Comparison of ENCODE assay signal across 39 cellular contexts in genomic region chr10:26903818-26904217, GRCh38.
"Had no signal": no experiment of that assay in that cellular context is flagged by ENCODE, and none has a peak within 500 bp of the region (broad histone marks: within the 10 kb centered on the region; RNA-seq: fewer than 3 reads in every experiment).

No MANE protein-coding gene starts in this region.

- H3K36me3 ChIP-seq: adrenal gland, ascending aorta, brain microvascular endothelial cell, breast epithelium, cardiac muscle cell had no signal

- H3K36me3 Mint-ChIP-seq: activated naive CD4-positive, alpha-beta T cell treated with anti-CD3 and anti-CD28 coated beads, Interleukin-2, amount 10 ng/mL, durations not matched to agents 7 days and 5 days; activated naive CD4-positive, alpha-beta T cell treated with anti-CD3 and anti-CD28 coated beads, Interleukin-2, amount 50 U/mL, for 24 hours; activated naive CD4-positive, alpha-beta T cell treated with anti-CD3 and anti-CD28 coated beads, Interleukin-2, amount 50 U/mL, for 72 hours; activated naive CD8-positive, alpha-beta T cell treated with anti-CD3 and anti-CD28 coated beads for 36 hours; brain had no signal

- DNase-seq: activated effector memory CD4-positive, alpha-beta T cell treated with anti-CD3 and anti-CD28 coated beads, Interleukin-2, amount 50 U/mL, for 16 hours; activated effector memory CD4-positive, alpha-beta T cell treated with Interleukin-2 at 50 U/mL for 16 hours; activated gamma-delta T cell; activated gamma-delta T cell treated with Interleukin-2 at 50 U/mL for 16 hours; activated naive CD4-positive, alpha-beta T cell; activated naive CD4-positive, alpha-beta T cell treated with anti-CD3 and anti-CD28 coated beads for 36 hours; activated naive CD4-positive, alpha-beta T cell treated with anti-CD3 and anti-CD28 coated beads, Interleukin-2, amount 10 ng/mL, durations not matched to agents 7 days and 5 days; activated naive CD4-positive, alpha-beta T cell treated with anti-CD3 and anti-CD28 coated beads, Interleukin-2, amount 50 U/mL, for 16 hours; activated naive CD4-positive, alpha-beta T cell treated with Interleukin-2 at 50 U/mL for 16 hours; activated naive CD8-positive, alpha-beta T cell treated with anti-CD3 and anti-CD28 coated beads for 36 hours; activated naive CD8-positive, alpha-beta T cell treated with anti-CD3 and anti-CD28 coated beads, Interleukin-2, amount 10 ng/mL, durations not matched to agents 7 days and 5 days; activated naive CD8-positive, alpha-beta T cell treated with anti-CD3 and anti-CD28 coated beads, Interleukin-2, amount 50 U/mL, for 24 hours; activated T-cell treated with anti-CD3 and anti-CD28 coated beads, Interleukin-2, amount 50 U/mL, for 24 hours; activated T-cell treated with anti-CD3 and anti-CD28 coated beads, Interleukin-2, amount 50 U/mL, for 4 hours; activated T-cell treated with anti-CD3 and anti-CD28 coated beads, Interleukin-2, amount 50 U/mL, for 48 hours; activated T-cell treated with anti-CD3 and anti-CD28 coated beads, Interleukin-2, amount 50 U/mL, for 72 hours; adrenal gland; amniotic stem cell; amygdala; anterior cingulate cortex; aorta; body of pancreas; brain microvascular endothelial cell; caudate nucleus; central memory CD4-positive, alpha-beta T cell had no signal

- H3K4me1 ChIP-seq: adrenal gland, ascending aorta, body of pancreas, breast epithelium had no signal

- ATAC-seq: activated naive CD4-positive, alpha-beta T cell treated with anti-CD3 and anti-CD28 coated beads, Interleukin-2, amount 50 U/mL, for 72 hours; activated naive CD8-positive, alpha-beta T cell treated with anti-CD3 and anti-CD28 coated beads, Interleukin-2, amount 50 U/mL, for 24 hours; activated T-cell treated with anti-CD3 and anti-CD28 coated beads, Interleukin-2, amount 50 U/mL, for 4 hours; activated T-cell treated with anti-CD3 and anti-CD28 coated beads, Interleukin-2, amount 50 U/mL, for 72 hours; activated T-helper 17 cell treated with anti-CD3 and anti-CD28 coated beads, Interleukin-2, amount 50 U/mL, for 72 hours; body of pancreas had no signal

- H3K4me3 Mint-ChIP-seq: activated naive CD4-positive, alpha-beta T cell treated with anti-CD3 and anti-CD28 coated beads for 36 hours; activated naive CD4-positive, alpha-beta T cell treated with anti-CD3 and anti-CD28 coated beads, Interleukin-2, amount 10 ng/mL, durations not matched to agents 7 days and 5 days; activated naive CD4-positive, alpha-beta T cell treated with anti-CD3 and anti-CD28 coated beads, Interleukin-2, amount 50 U/mL, for 24 hours; activated naive CD8-positive, alpha-beta T cell; activated naive CD8-positive, alpha-beta T cell treated with anti-CD3 and anti-CD28 coated beads for 36 hours; activated naive CD8-positive, alpha-beta T cell treated with anti-CD3 and anti-CD28 coated beads, Interleukin-2, amount 10 ng/mL, durations not matched to agents 7 days and 5 days; activated naive CD8-positive, alpha-beta T cell treated with anti-CD3 and anti-CD28 coated beads, Interleukin-2, amount 50 U/mL, for 24 hours; activated T-cell treated with anti-CD3 and anti-CD28 coated beads, Interleukin-2, amount 50 U/mL, for 24 hours; activated T-cell treated with anti-CD3 and anti-CD28 coated beads, Interleukin-2, amount 50 U/mL, for 4 hours; activated T-cell treated with anti-CD3 and anti-CD28 coated beads, Interleukin-2, amount 50 U/mL, for 72 hours; activated T-helper 1 cell treated with anti-CD3 and anti-CD28 coated beads, Interleukin-12 subunit alpha, Interleukin-12 subunit beta, Interleukin-2, Interleukin-4 antibody, amounts not matched to agents 30 ng/mL and 10 ng/mL and 1 ng/mL, durations not matched to agents 14 hours and 24 hours and 36 hours; activated T-helper 17 cell treated with anti-CD3 and anti-CD28 coated beads, Interleukin-2, amount 50 U/mL, for 72 hours; brain; central memory CD8-positive, alpha-beta T cell had no signal

- H3K9me3 ChIP-seq: adrenal gland, ascending aorta, body of pancreas, breast epithelium had no signal

- H3K27me3 ChIP-seq: adrenal gland, ascending aorta, body of pancreas, brain microvascular endothelial cell, breast epithelium, cardiac muscle cell had no signal

- H3K4me3 ChIP-seq: adrenal gland, ascending aorta, body of pancreas, breast epithelium, cardiac muscle cell had no signal

- H3K9me3 Mint-ChIP-seq: activated naive CD4-positive, alpha-beta T cell treated with anti-CD3 and anti-CD28 coated beads for 36 hours; activated naive CD4-positive, alpha-beta T cell treated with anti-CD3 and anti-CD28 coated beads, Interleukin-2, amount 10 ng/mL, durations not matched to agents 7 days and 5 days; activated naive CD4-positive, alpha-beta T cell treated with anti-CD3 and anti-CD28 coated beads, Interleukin-2, amount 50 U/mL, for 24 hours; activated naive CD4-positive, alpha-beta T cell treated with anti-CD3 and anti-CD28 coated beads, Interleukin-2, amount 50 U/mL, for 72 hours; activated naive CD8-positive, alpha-beta T cell treated with anti-CD3 and anti-CD28 coated beads for 36 hours; activated naive CD8-positive, alpha-beta T cell treated with anti-CD3 and anti-CD28 coated beads, Interleukin-2, amount 50 U/mL, for 24 hours; activated T-cell treated with anti-CD3 and anti-CD28 coated beads, Interleukin-2, amount 50 U/mL, for 24 hours; activated T-cell treated with anti-CD3 and anti-CD28 coated beads, Interleukin-2, amount 50 U/mL, for 4 hours; activated T-helper 1 cell treated with anti-CD3 and anti-CD28 coated beads, Interleukin-12 subunit alpha, Interleukin-12 subunit beta, Interleukin-2, Interleukin-4 antibody, amounts not matched to agents 30 ng/mL and 10 ng/mL and 1 ng/mL, durations not matched to agents 14 hours and 24 hours and 36 hours; activated T-helper 17 cell treated with anti-CD3 and anti-CD28 coated beads, Interleukin-2, amount 50 U/mL, for 72 hours; activated T-helper 2 cell treated with anti-CD3 and anti-CD28 coated beads, Interferon-gamma antibody, Interleukin-2, Interleukin-4, amounts not matched to agents 10 μg/mL and 5 μg/mL and 100 μg/mL, durations not matched to agents 14 hours and 24 hours and 36 hours; central memory CD8-positive, alpha-beta T cell had no signal

- FAIRE-seq: astrocyte, bronchial epithelial cell, colon had no signal

- H3K27ac ChIP-seq: adrenal gland, ascending aorta, body of pancreas, brain microvascular endothelial cell, breast epithelium, cardiac muscle cell had no signal

- H3K27ac Mint-ChIP-seq: activated naive CD4-positive, alpha-beta T cell treated with anti-CD3 and anti-CD28 coated beads for 36 hours; activated naive CD4-positive, alpha-beta T cell treated with anti-CD3 and anti-CD28 coated beads, Interleukin-2, amount 10 ng/mL, durations not matched to agents 7 days and 5 days; activated naive CD4-positive, alpha-beta T cell treated with anti-CD3 and anti-CD28 coated beads, Interleukin-2, amount 50 U/mL, for 24 hours; activated naive CD4-positive, alpha-beta T cell treated with anti-CD3 and anti-CD28 coated beads, Interleukin-2, amount 50 U/mL, for 72 hours; activated naive CD8-positive, alpha-beta T cell; activated naive CD8-positive, alpha-beta T cell treated with anti-CD3 and anti-CD28 coated beads for 36 hours; activated naive CD8-positive, alpha-beta T cell treated with anti-CD3 and anti-CD28 coated beads, Interleukin-2, amount 10 ng/mL, durations not matched to agents 7 days and 5 days; activated naive CD8-positive, alpha-beta T cell treated with anti-CD3 and anti-CD28 coated beads, Interleukin-2, amount 50 U/mL, for 24 hours; activated T-cell treated with anti-CD3 and anti-CD28 coated beads, Interleukin-2, amount 50 U/mL, for 24 hours; activated T-cell treated with anti-CD3 and anti-CD28 coated beads, Interleukin-2, amount 50 U/mL, for 72 hours; activated T-helper 1 cell treated with anti-CD3 and anti-CD28 coated beads, Interleukin-12 subunit alpha, Interleukin-12 subunit beta, Interleukin-2, Interleukin-4 antibody, amounts not matched to agents 30 ng/mL and 10 ng/mL and 1 ng/mL, durations not matched to agents 14 hours and 24 hours and 36 hours; activated T-helper 17 cell treated with anti-CD3 and anti-CD28 coated beads, Interleukin-2, amount 50 U/mL, for 72 hours; activated T-helper 2 cell treated with anti-CD3 and anti-CD28 coated beads, Interferon-gamma antibody, Interleukin-2, Interleukin-4, amounts not matched to agents 10 μg/mL and 5 μg/mL and 100 μg/mL, durations not matched to agents 14 hours and 24 hours and 36 hours; brain had no signal

- H3K4me1 Mint-ChIP-seq: activated naive CD4-positive, alpha-beta T cell treated with anti-CD3 and anti-CD28 coated beads, Interleukin-2, amount 10 ng/mL, durations not matched to agents 7 days and 5 days; activated naive CD4-positive, alpha-beta T cell treated with anti-CD3 and anti-CD28 coated beads, Interleukin-2, amount 50 U/mL, for 24 hours; activated naive CD8-positive, alpha-beta T cell treated with anti-CD3 and anti-CD28 coated beads for 36 hours; activated naive CD8-positive, alpha-beta T cell treated with anti-CD3 and anti-CD28 coated beads, Interleukin-2, amount 10 ng/mL, durations not matched to agents 7 days and 5 days; activated naive CD8-positive, alpha-beta T cell treated with anti-CD3 and anti-CD28 coated beads, Interleukin-2, amount 50 U/mL, for 24 hours; activated T-helper 17 cell treated with anti-CD3 and anti-CD28 coated beads, Interleukin-2, amount 50 U/mL, for 72 hours; brain; central memory CD8-positive, alpha-beta T cell had no signal

- H3K27me3 Mint-ChIP-seq: activated naive CD8-positive, alpha-beta T cell treated with anti-CD3 and anti-CD28 coated beads for 36 hours; activated naive CD8-positive, alpha-beta T cell treated with anti-CD3 and anti-CD28 coated beads, Interleukin-2, amount 50 U/mL, for 24 hours; activated T-cell treated with anti-CD3 and anti-CD28 coated beads, Interleukin-2, amount 50 U/mL, for 24 hours had no signal
